Comparison of ENCODE assay signal across 24 cellular contexts in genomic region chr17:60145006-60145935, GRCh38. TPM values are rescaled to one million over a fixed set of nuclear protein-coding genes. Genes with fewer than 3 reads are reported as not detected.
DNase-seq lines count a peak whose midpoint lies in the region; ATAC-seq and TF ChIP-seq lines count a peak whose summit lies in the region.
"Had no signal": no experiment of that assay in that cellular context is flagged by ENCODE, and none has a peak within 500 bp of the region (broad histone marks: within the 10 kb centered on the region; RNA-seq: fewer than 3 reads in every experiment).

No MANE protein-coding gene starts in this region.

- peak overlapping the region; percentile 24 for H3K27ac ChIP-seq in left ventricle myocardium inferior (replicated peaks)
- H3K27ac ChIP-seq: colonic mucosa, gastrocnemius medialis, HL-60, transverse colon had no signal

- no peaks in the 10 kb centered on the region for H3K9me3 Mint-ChIP-seq in T-cell

- H3K4me1 ChIP-seq in left ventricle myocardium inferior, result peaks cover 48% of the 10 kb centered on the region

- H3K4me3 Mint-ChIP-seq in T-helper 17 cell (no peak overlapping the region), T-cell (no peak overlapping the region)

- no peaks in the 10 kb centered on the region for H3K36me3 ChIP-seq in left ventricle myocardium inferior
- H3K36me3 ChIP-seq: colonic mucosa, gastrocnemius medialis, transverse colon had no signal

- DNase-seq in left ventricle myocardium inferior (no peak), left ventricle myocardium superior (no peak), T-helper 17 cell (no peak), fibroblast of pulmonary artery (ENCODE audit: low read depth) (peak; percentile 28), HT-29 (ENCODE audit: low spot score) (no peak), mesenteric fat pad (ENCODE audit: low spot score) (no peak), T-cell (no peak), left lobe of liver (ENCODE audit: low spot score) (no peak)
- DNase-seq: activated CD4-positive, alpha-beta T cell treated with anti-CD3 and anti-CD28 coated beads, Interleukin-2, amount 50 U/mL, for 4 hours; amygdala; CD4-positive, alpha-beta memory T cell; colonic mucosa; DMS79 treated with DMSO at 0.1 percent for 48 hours; gastrocnemius medialis; HCEC 1CT; MV-4-11; NCI-H2081; stimulated activated naive CD4-positive, alpha-beta T cell treated with Interleukin-2 at 50 U/mL for 16 hours; T-helper 1 cell; transverse colon had no signal

- intact Hi-C loops in left ventricle myocardium inferior (cut with micrococcal nuclease), result no loop called here
- intact Hi-C loops in left ventricle myocardium superior (cut with micrococcal nuclease), result no loop called here

- POLR2A ChIA-PET in T-cell (lab: Charles Lee), result no interaction called here

- TF ChIP-seq CTCF in left ventricle myocardium inferior (IDR thresholded peaks at IDR 0.05; ENCODE audit: borderline replicate concordance), result no peak
- TF ChIP-seq CTCF in fibroblast of pulmonary artery (IDR thresholded peaks at IDR 0.05; ENCODE audit: low read length, missing control alignments), result no peak

- CTCF ChIA-PET in T-cell (lab: Charles Lee), result no interaction called here

- H3K27me3 ChIP-seq in left ventricle myocardium inferior (ENCODE audit: low read depth), result peaks cover 84% of the 10 kb centered on the region

- H3K36me3 Mint-ChIP-seq in T-helper 17 cell (ENCODE audit: low read depth) (peaks cover 6% of the 10 kb centered on the region), T-cell (no peaks in the 10 kb centered on the region)
- H3K36me3 Mint-ChIP-seq: CD4-positive, alpha-beta memory T cell had no signal

- ATAC-seq in left ventricle myocardium superior (no peak), T-helper 17 cell (no peak), T-cell (replicated peaks in 1 of 4) (no peak), left lobe of liver (no peak)
- ATAC-seq: gastrocnemius medialis, K562, sciatic nerve had no signal

- H3K27me3 Mint-ChIP-seq in T-helper 17 cell, result peaks cover 85% of the 10 kb centered on the region
- peaks cover 86 to 88% of the 10 kb centered on the region in 2 donors for H3K27me3 Mint-ChIP-seq in T-cell

- H3K4me1 Mint-ChIP-seq in T-helper 17 cell (peaks cover 21% of the 10 kb centered on the region), T-cell (peaks cover 19 to 43% (median 31%) of the 10 kb centered on the region in 3 donors)

- no peak overlapping the region for H3K4me3 ChIP-seq in left ventricle myocardium inferior
- no peak overlapping the region for H3K4me3 ChIP-seq in fibroblast of pulmonary artery (replicated peaks; ENCODE audit: low read depth, low read length)
- H3K4me3 ChIP-seq: colonic mucosa, gastrocnemius medialis, K562, transverse colon had no signal

- H3K9me3 ChIP-seq in left ventricle myocardium inferior (replicated peaks), result no peaks in the 10 kb centered on the region
- no peaks in the 10 kb centered on the region for H3K9me3 ChIP-seq in T-helper 17 cell (ENCODE audit: control insufficient read depth, low read length, poor library complexity, severe bottlenecking)
- H3K9me3 ChIP-seq: colonic mucosa, gastrocnemius medialis, transverse colon had no signal

- H3K27ac Mint-ChIP-seq in T-helper 17 cell, result peak overlapping the region; percentile 47
- no peak overlapping the region for H3K27ac Mint-ChIP-seq in T-cell

RNA-seq across cellular contexts. Expression of gene CA4, which starts 4.5 kb away (rescaled TPM):
- 12.9 TPM for total RNA-seq in left ventricle myocardium inferior
- total RNA-seq in left ventricle myocardium superior, result 17.0 TPM
- total RNA-seq in T-helper 17 cell, result not detected
- 0.10 TPM in 1 of 2 replicates, not detected in the other for total RNA-seq in HT-29 (2014; rRNA removed; shearing (Covaris generic))
- 100 TPM for total RNA-seq in mesenteric fat pad
- not detected for total RNA-seq in T-cell
- 0.53 TPM for total RNA-seq in left lobe of liver
- total RNA-seq: CD4-positive, alpha-beta memory T cell; osteoblast had no signal
